ENCODE assay signal across 19 cellular contexts in the genomic region with DNA sequence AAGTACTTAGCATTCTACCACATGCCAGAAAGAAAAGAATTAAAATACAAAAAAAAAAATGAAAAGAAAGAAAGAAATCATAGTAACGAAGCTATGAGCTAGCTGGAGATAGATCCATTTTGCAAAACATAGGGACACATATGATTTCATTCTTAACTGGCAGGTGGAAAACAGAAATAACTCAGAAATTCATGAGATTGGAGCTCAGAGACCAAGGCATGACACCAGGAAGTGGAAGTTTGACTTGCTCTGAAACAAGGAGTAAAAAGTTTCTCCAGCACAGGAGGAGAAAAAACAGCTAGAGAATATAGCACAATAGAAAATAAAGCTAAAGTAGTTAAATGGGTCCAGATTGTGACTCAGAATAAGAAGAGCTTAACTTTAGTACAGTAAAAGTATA.
A peak's percentile ranks its signal among the peaks of the same experiment; 100 is the strongest.
DNase-seq lines count a peak whose midpoint lies in the region; ATAC-seq and TF ChIP-seq lines count a peak whose summit lies in the region.
"Had no signal": no experiment of that assay in that cellular context is flagged by ENCODE, and none has a peak within 500 bp of the region (broad histone marks: within the 10 kb centered on the region; RNA-seq: fewer than 3 reads in every experiment).

No MANE protein-coding gene starts in this region.

- H3K4me2 ChIP-seq in H9 (ENCODE audit: insufficient read depth, insufficient read length, low read length), result no peak overlapping the region
- no peak overlapping the region for H3K4me2 ChIP-seq in GM23338

- no peaks in the 10 kb centered on the region for H3K27me3 ChIP-seq in CD8-positive, alpha-beta memory T cell (ENCODE audit: insufficient read depth, low read length, poor library complexity, severe bottlenecking)
- H3K27me3 ChIP-seq in H9 (ENCODE audit: insufficient read depth, low read length) (no peaks in the 10 kb centered on the region), GM23338 (ENCODE audit: insufficient read depth) (no peaks in the 10 kb centered on the region)
- H3K27me3 ChIP-seq: neutrophil, SJSA1, testis had no signal

- no peaks in the 10 kb centered on the region for H3K9me2 ChIP-seq in GM23338 (ENCODE audit: insufficient read depth)

- H3K79me1 ChIP-seq in H9 (ENCODE audit: insufficient read depth, low read depth, low read length, poor library complexity, severe bottlenecking), result no peaks in the 10 kb centered on the region

- H3K18ac ChIP-seq in H9 (ENCODE audit: insufficient read length, low read depth, low read length), result no peak overlapping the region

- no peak overlapping the region for H4K91ac ChIP-seq in H9 (ENCODE audit: insufficient read length, low read depth, low read length)

- H3K4me3 Mint-ChIP-seq in CD8-positive, alpha-beta memory T cell, result peak overlapping the region in 3 of 7 donors; percentile 10 to 49 (median 24)
- H3K4me3 Mint-ChIP-seq in H9 (no peak overlapping the region), activated B cell treated with CpG ODN at 0.5 μM for 24 hours (no peak overlapping the region), GM23338 (no peak overlapping the region)

- no peak overlapping the region for H3K4me3 ChIP-seq in CD8-positive, alpha-beta memory T cell (ENCODE audit: low read length)
- no peak overlapping the region for H3K4me3 ChIP-seq in GM23338
- H3K4me3 ChIP-seq: SJSA1, testis had no signal

- no peaks in the 10 kb centered on the region for H3K79me2 ChIP-seq in H9 (ENCODE audit: insufficient read depth, low read length)
- no peaks in the 10 kb centered on the region for H3K79me2 ChIP-seq in GM23338 (replicated peaks; ENCODE audit: insufficient read depth)

- intact Hi-C loops in activated B cell treated with CpG ODN at 0.5 μM for 24 hours (cut with micrococcal nuclease), result loop anchor here (2.0 to 5.0 kb wide), 4 partner anchors 15 to 140 kb away; no protein-coding TSS in a partner anchor

- no peak overlapping the region for H2AFZ ChIP-seq in H9 (ENCODE audit: low read length)
- no peak overlapping the region for H2AFZ ChIP-seq in GM23338

- POLR2A ChIA-PET in CD8-positive, alpha-beta memory T cell (lab: Charles Lee), result interaction anchor here (0.6 kb wide), 1 partner anchor 60 kb away, joined by 3 read pairs; no protein-coding TSS in a partner anchor
- POLR2A ChIA-PET in activated B cell treated with CpG ODN at 0.5 μM for 24 hours (lab: Charles Lee), result interaction anchor here (1.1 to 2.7 kb wide), 3 partner anchors 10 to 91 kb away, joined by 4 to 9 read pairs (median 4); a partner anchor contains a TSS

- H4K20me1 ChIP-seq in H9 (ENCODE audit: control insufficient read depth, insufficient read depth, insufficient read length) (no peaks in the 10 kb centered on the region), GM23338 (replicated peaks; ENCODE audit: insufficient read depth) (no peaks in the 10 kb centered on the region)

- no peak overlapping the region for H4K5ac ChIP-seq in H9 (ENCODE audit: insufficient read length, low read depth, low read length)

- peaks cover 4 to 7% (median 4%) of the 10 kb centered on the region in 3 donors for H3K36me3 Mint-ChIP-seq in CD8-positive, alpha-beta memory T cell
- H3K36me3 Mint-ChIP-seq in H9 (ENCODE audit: insufficient read depth in 1 of 3, low read depth in 3 of 3) (no peaks in the 10 kb centered on the region), activated B cell treated with CpG ODN at 0.5 μM for 24 hours (ENCODE audit: low read depth) (peaks cover 2% of the 10 kb centered on the region), GM23338 (ENCODE audit: low read depth) (no peaks in the 10 kb centered on the region; the same call in 2 of the 3 replicates)

- no peak for ATAC-seq in activated B cell treated with CpG ODN at 0.5 μM for 24 hours (ENCODE audit: low read depth)
- no peak for ATAC-seq in GM23338
- ATAC-seq in HG02610 (IDR thresholded peaks at IDR 0.05; ENCODE audit: unreplicated experiment), result no peak

- no peaks in the 10 kb centered on the region for H3K23me2 ChIP-seq in H9 (ENCODE audit: insufficient read length, low read depth, low read length, poor library complexity, severe bottlenecking)

- no peak overlapping the region for H2BK5ac ChIP-seq in H9 (ENCODE audit: insufficient read length, low read length)

- H3K27me3 Mint-ChIP-seq in CD8-positive, alpha-beta memory T cell, result no peaks in the 10 kb centered on the region
- H3K27me3 Mint-ChIP-seq in H9 (ENCODE audit: low read depth), result no peaks in the 10 kb centered on the region
- H3K27me3 Mint-ChIP-seq in activated B cell treated with CpG ODN at 0.5 μM for 24 hours, result no peaks in the 10 kb centered on the region
- H3K27me3 Mint-ChIP-seq in GM23338 (ENCODE audit: insufficient read depth, low read depth, poor library complexity), result no peaks in the 10 kb centered on the region

- CTCF ChIA-PET in CD8-positive, alpha-beta memory T cell (lab: Charles Lee), result interaction anchor here (0.9 kb wide), 2 partner anchors 14 to 122 kb away, joined by 3 to 4 read pairs; no protein-coding TSS in a partner anchor
- CTCF ChIA-PET in activated B cell treated with CpG ODN at 0.5 μM for 24 hours (lab: Charles Lee), result no interaction called here

- H3K9me3 ChIP-seq in CD8-positive, alpha-beta memory T cell (ENCODE audit: low read length), result no peaks in the 10 kb centered on the region
- no peaks in the 10 kb centered on the region for H3K9me3 ChIP-seq in H9 (ENCODE audit: control insufficient read depth, low read depth, low read length)
- H3K9me3 ChIP-seq: Caco-2, neutrophil, SJSA1, testis had no signal

- H3K23ac ChIP-seq in H9 (ENCODE audit: insufficient read length, low read depth, low read length), result no peak overlapping the region

- H3K4me1 Mint-ChIP-seq in CD8-positive, alpha-beta memory T cell, result peaks cover 47 to 71% (median 68%) of the 10 kb centered on the region in 3 donors
- H3K4me1 Mint-ChIP-seq in H9, result peaks cover 31 to 35% of the 10 kb centered on the region in 2 experiments
- peaks cover 74% of the 10 kb centered on the region for H3K4me1 Mint-ChIP-seq in activated B cell treated with CpG ODN at 0.5 μM for 24 hours
- H3K4me1 Mint-ChIP-seq in GM23338, result peaks cover 47% of the 10 kb centered on the region

- DNase-seq in CD8-positive, alpha-beta memory T cell, result no peak
- DNase-seq in H9 (no peak), activated B cell treated with CpG ODN at 0.5 μM for 24 hours (no peak), myocyte (ENCODE audit: low read depth) (peak; percentile 23), GM23338 (ENCODE audit: low spot score) (no peak), NCI-H2029 treated with DMSO at 0.1 percent for 48 hours (lab: John Stamatoyannopoulos, UW) (no peak)
- DNase-seq: activated CD4-positive, alpha-beta T cell treated with anti-CD3 and anti-CD28 coated beads for 1 hour; activated naive CD4-positive, alpha-beta T cell treated with anti-CD3 and anti-CD28 coated beads, Interleukin-2, amount 50 U/mL, for 16 hours; Caco-2; effector CD8-positive, alpha-beta T cell; EL; H7; midbrain; NCI-H146; T1000; testis had no signal

- H3K27ac Mint-ChIP-seq in CD8-positive, alpha-beta memory T cell, result peak overlapping the region in 5 of 8 donors; percentile 12 to 88 (median 81)
- H3K27ac Mint-ChIP-seq in H9 (peak overlapping the region in 2 of 3 experiments; percentile 14 to 17; a peak in 2 of 7 replicates), activated B cell treated with CpG ODN at 0.5 μM for 24 hours (peak overlapping the region; percentile 93), GM23338 (no peak overlapping the region)

- no peak overlapping the region for H3K4ac ChIP-seq in H9 (ENCODE audit: low read depth, low read length)

- no CpG with 5 or more reads among the region's 1 CpG for WGBS in H9 (ENCODE audit: extremely low coverage, insufficient read length, low lambda C conversion rate)

- no peak overlapping the region for H2AK5ac ChIP-seq in H9 (ENCODE audit: insufficient read length, low read length)

- H3K36me3 ChIP-seq in CD8-positive, alpha-beta memory T cell (ENCODE audit: insufficient read depth, low read length), result no peaks in the 10 kb centered on the region
- H3K36me3 ChIP-seq in GM23338 (ENCODE audit: insufficient read depth), result no peaks in the 10 kb centered on the region
- H3K36me3 ChIP-seq: neutrophil, SJSA1 had no signal

- no peaks in the 10 kb centered on the region for H3K9me3 Mint-ChIP-seq in CD8-positive, alpha-beta memory T cell
- H3K9me3 Mint-ChIP-seq in H9, result no peaks in the 10 kb centered on the region
- peaks cover 2% of the 10 kb centered on the region for H3K9me3 Mint-ChIP-seq in activated B cell treated with CpG ODN at 0.5 μM for 24 hours
- no peaks in the 10 kb centered on the region for H3K9me3 Mint-ChIP-seq in GM23338

- H3K4me1 ChIP-seq in CD8-positive, alpha-beta memory T cell (ENCODE audit: insufficient read depth, low read length), result peaks cover 25% of the 10 kb centered on the region
- H3K4me1 ChIP-seq in H9 (ENCODE audit: insufficient read depth, low read length) (no peaks in the 10 kb centered on the region), GM23338 (ENCODE audit: insufficient read depth) (peaks cover 23% of the 10 kb centered on the region)
- H3K4me1 ChIP-seq: Caco-2, SJSA1, testis had no signal

- no peaks in the 10 kb centered on the region for H3F3A ChIP-seq in GM23338 (replicated peaks; ENCODE audit: low read depth)

- H2BK12ac ChIP-seq in H9 (ENCODE audit: insufficient read length, low read depth, low read length), result no peak overlapping the region

- H3K27ac ChIP-seq in CD8-positive, alpha-beta memory T cell (ENCODE audit: low read depth, low read length), result no peak overlapping the region
- H3K27ac ChIP-seq in H9 (ENCODE audit: insufficient read length, low read depth, low read length), result no peak overlapping the region
- no peak overlapping the region for H3K27ac ChIP-seq in GM23338 (ENCODE audit: low read depth)
- H3K27ac ChIP-seq: neutrophil, SJSA1, testis had no signal

- no peak overlapping the region for H2BK120ac ChIP-seq in H9 (ENCODE audit: low read depth, low read length, poor library complexity, severe bottlenecking)

- H4K8ac ChIP-seq in H9 (replicated peaks; ENCODE audit: insufficient read length, low read depth, low read length), result no peak overlapping the region

- no peak overlapping the region for H2BK20ac ChIP-seq in H9 (ENCODE audit: low read depth, low read length, poor library complexity, severe bottlenecking)

- H3K14ac ChIP-seq in H9 (ENCODE audit: insufficient read depth, low read length), result no peak overlapping the region

- peak overlapping the region; percentile 53 for H3T11ph ChIP-seq in H9 (ENCODE audit: low read length)

- no peak overlapping the region for H3K56ac ChIP-seq in H9 (ENCODE audit: insufficient read length, low read depth, low read length)

- no peak overlapping the region for H3K9ac ChIP-seq in H9 (ENCODE audit: extremely low read depth, insufficient read length, low read length)

- no peak overlapping the region for H2BK15ac ChIP-seq in H9 (ENCODE audit: low read depth, low read length)

- TF ChIP-seq CTCF in H9 (conservative IDR thresholded peaks at IDR 0.05), result no peak
- TF ChIP-seq CTCF in activated B cell treated with CpG ODN at 0.5 μM for 24 hours (IDR thresholded peaks at IDR 0.05), result no peak
- TF ChIP-seq CTCF in GM23338 (conservative IDR thresholded peaks at IDR 0.05; ENCODE audit: low read depth in 2 of 2), result no peak

TF ChIP-seq in GM23338, 12 proteins besides CTCF, POLR2A, EP300 and RAD21 (continues in another document):
- TF ChIP-seq STAT1 (IDR thresholded peaks at IDR 0.05; ENCODE audit: unreplicated experiment) (no peak), ZNF331 (CRISPR knock-in tag; IDR thresholded peaks at IDR 0.05; ENCODE audit: low read depth) (no peak), NANOG (IDR thresholded peaks at IDR 0.05; ENCODE audit: borderline replicate concordance) (no peak)
